1 cellular context compared by ENCODE assay signal in genomic region chr13:51950722-51951121, GRCh38.
TF ChIP-seq lines count a peak whose summit lies in the region.

No MANE protein-coding gene starts in this region.

TF ChIP-seq in GM23338, 12 proteins besides CTCF, POLR2A, EP300 and RAD21 (continued from another document):
- TF ChIP-seq ZNF462 (CRISPR knock-in tag; IDR thresholded peaks at IDR 0.05): no peak
- TF ChIP-seq ZNF114 (CRISPR knock-in tag; IDR thresholded peaks at IDR 0.05): no peak
- TF ChIP-seq, protein P1, sequence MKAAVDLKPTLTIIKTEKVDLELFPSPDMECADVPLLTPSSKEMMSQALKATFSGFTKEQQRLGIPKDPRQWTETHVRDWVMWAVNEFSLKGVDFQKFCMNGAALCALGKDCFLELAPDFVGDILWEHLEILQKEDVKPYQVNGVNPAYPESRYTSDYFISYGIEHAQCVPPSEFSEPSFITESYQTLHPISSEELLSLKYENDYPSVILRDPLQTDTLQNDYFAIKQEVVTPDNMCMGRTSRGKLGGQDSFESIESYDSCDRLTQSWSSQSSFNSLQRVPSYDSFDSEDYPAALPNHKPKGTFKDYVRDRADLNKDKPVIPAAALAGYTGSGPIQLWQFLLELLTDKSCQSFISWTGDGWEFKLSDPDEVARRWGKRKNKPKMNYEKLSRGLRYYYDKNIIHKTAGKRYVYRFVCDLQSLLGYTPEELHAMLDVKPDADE (IDR thresholded peaks at IDR 0.05): no peak
- TF ChIP-seq ZNF331 (CRISPR knock-in tag; IDR thresholded peaks at IDR 0.05; ENCODE audit: low read depth): no peak
- no peak for TF ChIP-seq STAT1 (IDR thresholded peaks at IDR 0.05; ENCODE audit: unreplicated experiment)
- no peak for TF ChIP-seq NANOG (IDR thresholded peaks at IDR 0.05; ENCODE audit: borderline replicate concordance)
- no peak for TF ChIP-seq JUNB (IDR thresholded peaks at IDR 0.05; ENCODE audit: unreplicated experiment)
- TF ChIP-seq, protein P2, sequence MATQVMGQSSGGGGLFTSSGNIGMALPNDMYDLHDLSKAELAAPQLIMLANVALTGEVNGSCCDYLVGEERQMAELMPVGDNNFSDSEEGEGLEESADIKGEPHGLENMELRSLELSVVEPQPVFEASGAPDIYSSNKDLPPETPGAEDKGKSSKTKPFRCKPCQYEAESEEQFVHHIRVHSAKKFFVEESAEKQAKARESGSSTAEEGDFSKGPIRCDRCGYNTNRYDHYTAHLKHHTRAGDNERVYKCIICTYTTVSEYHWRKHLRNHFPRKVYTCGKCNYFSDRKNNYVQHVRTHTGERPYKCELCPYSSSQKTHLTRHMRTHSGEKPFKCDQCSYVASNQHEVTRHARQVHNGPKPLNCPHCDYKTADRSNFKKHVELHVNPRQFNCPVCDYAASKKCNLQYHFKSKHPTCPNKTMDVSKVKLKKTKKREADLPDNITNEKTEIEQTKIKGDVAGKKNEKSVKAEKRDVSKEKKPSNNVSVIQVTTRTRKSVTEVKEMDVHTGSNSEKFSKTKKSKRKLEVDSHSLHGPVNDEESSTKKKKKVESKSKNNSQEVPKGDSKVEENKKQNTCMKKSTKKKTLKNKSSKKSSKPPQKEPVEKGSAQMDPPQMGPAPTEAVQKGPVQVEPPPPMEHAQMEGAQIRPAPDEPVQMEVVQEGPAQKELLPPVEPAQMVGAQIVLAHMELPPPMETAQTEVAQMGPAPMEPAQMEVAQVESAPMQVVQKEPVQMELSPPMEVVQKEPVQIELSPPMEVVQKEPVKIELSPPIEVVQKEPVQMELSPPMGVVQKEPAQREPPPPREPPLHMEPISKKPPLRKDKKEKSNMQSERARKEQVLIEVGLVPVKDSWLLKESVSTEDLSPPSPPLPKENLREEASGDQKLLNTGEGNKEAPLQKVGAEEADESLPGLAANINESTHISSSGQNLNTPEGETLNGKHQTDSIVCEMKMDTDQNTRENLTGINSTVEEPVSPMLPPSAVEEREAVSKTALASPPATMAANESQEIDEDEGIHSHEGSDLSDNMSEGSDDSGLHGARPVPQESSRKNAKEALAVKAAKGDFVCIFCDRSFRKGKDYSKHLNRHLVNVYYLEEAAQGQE (IDR thresholded peaks at IDR 0.05; ENCODE audit: unreplicated experiment): no peak
- no peak for TF ChIP-seq EZH2 (IDR thresholded peaks at IDR 0.05; ENCODE audit: low read depth, unreplicated experiment)
